Comparison of ENCODE assay signal across 31 cellular contexts in genomic region chr13:28177877-28178276, GRCh38.
"Had no signal": no experiment of that assay in that cellular context is flagged by ENCODE, and none has a peak within 500 bp of the region (broad histone marks: within the 10 kb centered on the region; RNA-seq: fewer than 3 reads in every experiment).

No MANE protein-coding gene starts in this region.

- H3K27ac Mint-ChIP-seq: nephron; neural progenitor cell; progenitor cell of endocrine pancreas; stimulated activated memory B cell treated with anti-CD40 and anti-IgM and Interleukin-4, amounts not matched to agents 10 μg/mL and 1 μg/mL and 100 μg/mL, for 72 hours; type B pancreatic cell had no signal

- ATAC-seq: natural killer cell; psoas muscle; right cardiac atrium; sciatic nerve; stimulated activated memory B cell treated with anti-CD40 and anti-IgM and Interleukin-4, amounts not matched to agents 10 μg/mL and 1 μg/mL and 100 μg/mL, for 72 hours; stimulated activated naive CD8-positive, alpha-beta T cell treated with anti-CD3 and anti-CD28 coated beads, Interleukin-15, amount 100 ng/mL, for 72 hours; stimulated activated naive CD8-positive, alpha-beta T cell treated with anti-CD3 and anti-CD28 coated beads, Interleukin-15, Interleukin-2, amounts not matched to agents 100 U/mL and 50 U/mL, for 24 hours; upper lobe of right lung had no signal

- H3K9me3 Mint-ChIP-seq: natural killer cell; nephron; neural progenitor cell; stimulated activated memory B cell treated with anti-CD40 and anti-IgM and Interleukin-4, amounts not matched to agents 10 μg/mL and 1 μg/mL and 100 μg/mL, for 72 hours; stimulated activated naive CD8-positive, alpha-beta T cell treated with anti-CD3 and anti-CD28 coated beads, Interleukin-15, amount 100 ng/mL, for 72 hours; type B pancreatic cell had no signal

- DNase-seq: natural killer cell; occipital lobe; ovary; posterior cingulate gyrus; psoas muscle; right cardiac atrium; spleen; stimulated activated CD4-positive, alpha-beta T cell treated with anti-CD3 and anti-CD28 coated beads, Interleukin-12 subunit alpha, Interleukin-12 subunit beta, amount 100 ng/mL, for 4 hours; stimulated activated CD4-positive, alpha-beta T cell treated with anti-CD3 and anti-CD28 coated beads, Interleukin-1b, Interleukin-23, amount 100 ng/mL, for 48 hours; stimulated activated CD4-positive, alpha-beta T cell treated with anti-CD3 and anti-CD28 coated beads, Interleukin-4, amount 100 ng/mL, for 1 hour; stimulated activated CD4-positive, alpha-beta T cell treated with anti-CD3 and anti-CD28 coated beads, Interleukin-4, amount 100 ng/mL, for 4 hours; stimulated activated CD8-positive, alpha-beta memory T cell treated with anti-CD3 and anti-CD28 coated beads, Interleukin-4, amount 100 ng/mL, for 48 hours; stimulated activated naive CD4-positive, alpha-beta T cell; stimulated activated naive CD8-positive, alpha-beta T cell treated with anti-CD3 and anti-CD28 coated beads, Interleukin-15, amount 100 ng/mL, for 72 hours; stimulated activated naive CD8-positive, alpha-beta T cell treated with anti-CD3 and anti-CD28 coated beads, Interleukin-15, Interleukin-2, amounts not matched to agents 100 U/mL and 50 U/mL, for 24 hours; substantia nigra; testis; tibial artery; transverse colon; upper lobe of right lung; uterus had no signal

- H3K36me3 ChIP-seq: ovary, uterus had no signal

- H3K9me3 ChIP-seq: ovary, psoas muscle, spleen, suprapubic skin, testis, tibial artery, transverse colon, upper lobe of right lung, uterus had no signal

- H3K4me3 ChIP-seq: neural progenitor cell, ovary, psoas muscle, skin epidermis, smooth muscle cell, spleen, suprapubic skin, testis, tibial artery, transverse colon, upper lobe of right lung, uterus had no signal

- H3K4me3 Mint-ChIP-seq: natural killer cell; nephron; neural progenitor cell; stimulated activated memory B cell treated with anti-CD40 and anti-IgM and Interleukin-4, amounts not matched to agents 10 μg/mL and 1 μg/mL and 100 μg/mL, for 72 hours; stimulated activated naive CD8-positive, alpha-beta T cell treated with anti-CD3 and anti-CD28 coated beads, Interleukin-15, amount 100 ng/mL, for 72 hours; type B pancreatic cell had no signal

- H3K27ac ChIP-seq: neural progenitor cell, ovary, parathyroid adenoma, psoas muscle, skin epidermis, spleen, suprapubic skin, testis, tibial artery, transverse colon, upper lobe of right lung, uterus had no signal

- H3K4me1 Mint-ChIP-seq: nephron, neural progenitor cell had no signal

- H3K27me3 ChIP-seq: neural progenitor cell, ovary, spleen, suprapubic skin, testis, tibial artery, transverse colon, upper lobe of right lung, uterus had no signal

- H3K4me1 ChIP-seq: parathyroid adenoma, psoas muscle, suprapubic skin, testis, tibial artery, upper lobe of right lung, uterus had no signal

- H3K27me3 Mint-ChIP-seq: progenitor cell of endocrine pancreas; stimulated activated memory B cell treated with anti-CD40 and anti-IgM and Interleukin-4, amounts not matched to agents 10 μg/mL and 1 μg/mL and 100 μg/mL, for 72 hours; stimulated activated naive CD8-positive, alpha-beta T cell treated with anti-CD3 and anti-CD28 coated beads, Interleukin-15, amount 100 ng/mL, for 72 hours; type B pancreatic cell had no signal
